ENCODE assay signal across 8 cellular contexts in genomic region chr19:39846176-39846677, GRCh38. TPM values are rescaled to one million over a fixed set of nuclear protein-coding genes. Genes with fewer than 3 reads are reported as not detected.
DNase-seq lines count a peak whose midpoint lies in the region; ATAC-seq and TF ChIP-seq lines count a peak whose summit lies in the region.

TSS of gene FBL (minus strand) at chr19:39846379. CDS start at chr19:39846300, 79 bp downstream.

- TF ChIP-seq CTCF in epithelial cell of proximal tubule (conservative IDR thresholded peaks at IDR 0.05; ENCODE audit: low read depth, low read length): no peak

- no peak for TF ChIP-seq EP300 in Ishikawa (IDR thresholded peaks at IDR 0.05; ENCODE audit: borderline replicate concordance)

- H3K9ac ChIP-seq in mucosa of stomach (ENCODE audit: low read length): peak within 1 kb of the TSS; percentile 81

- H3K4me1 ChIP-seq in mucosa of stomach (ENCODE audit: control insufficient read depth, insufficient read depth, low read length): peaks cover 38% of the 10 kb centered on the region

- peak; percentile 64 for ATAC-seq in GM21529 (IDR thresholded peaks at IDR 0.05; ENCODE audit: unreplicated experiment)

- H3K36me3 ChIP-seq in mucosa of stomach (ENCODE audit: control insufficient read depth, insufficient read depth, low read length): no peaks in the 10 kb centered on the region

- H3K4me3 ChIP-seq in epithelial cell of proximal tubule (ENCODE audit: low read depth, low read length) (peak within 1 kb of the TSS; percentile 81), mucosa of stomach (ENCODE audit: low read length) (peak within 1 kb of the TSS; percentile 54)

- no peak for TF ChIP-seq RAD21 in Ishikawa (IDR thresholded peaks at IDR 0.05; ENCODE audit: low read depth)

- peak; percentile 69 for DNase-seq in DMS 273 treated with DMSO at 0.1 percent for 48 hours (lab: John Stamatoyannopoulos, UW)
- peak; percentile 81 for DNase-seq in OCI-M2 (lab: John Stamatoyannopoulos, UW; ENCODE audit: unreplicated experiment)
- DNase-seq in activated T-cell treated with anti-CD3 and anti-CD28 coated beads, Interleukin-2, amount 50 U/mL, for 1 hour: peak; percentile 98
- no peak for DNase-seq in epithelial cell of proximal tubule (ENCODE audit: low read depth)
- peak; percentile 97 to 98 for DNase-seq in stimulated activated CD8-positive, alpha-beta memory T cell treated with anti-CD3 and anti-CD28 coated beads, Interleukin-7, amount 100 ng/mL, for 1 hour (ENCODE audit: low read depth in 2 of 2)

- H3K9me3 ChIP-seq in mucosa of stomach (ENCODE audit: control insufficient read depth, low read length): no peaks in the 10 kb centered on the region

- no peaks in the 10 kb centered on the region for H3K27me3 ChIP-seq in mucosa of stomach (ENCODE audit: control insufficient read depth, insufficient read depth, low read length)

TF ChIP-seq in Ishikawa, 13 proteins besides CTCF, POLR2A, EP300 and RAD21:
- TF ChIP-seq USF1 (IDR thresholded peaks at IDR 0.05): 0 out of 2 replicates have a peak, but pooled peaks have one; percentile 32
- peak; percentile 81; the same call in 1 of the 2 replicates for TF ChIP-seq TAF1 (IDR thresholded peaks at IDR 0.05; ENCODE audit: low read depth)
- no peak for TF ChIP-seq EGR1 (IDR thresholded peaks at IDR 0.05)
- 0 out of 2 replicates have a peak, but pooled peaks have one; percentile 27 for TF ChIP-seq YY1 (IDR thresholded peaks at IDR 0.05; ENCODE audit: low read depth)
- no peak for TF ChIP-seq FOXM1 (IDR thresholded peaks at IDR 0.05; ENCODE audit: borderline replicate concordance, low read depth)
- no peak for TF ChIP-seq ZBTB7A (IDR thresholded peaks at IDR 0.05; ENCODE audit: low read depth)
- peak; percentile 96 for TF ChIP-seq MAX (IDR thresholded peaks at IDR 0.05)
- TF ChIP-seq CREB1 (IDR thresholded peaks at IDR 0.05; ENCODE audit: low read depth): peak; percentile 54; the same call in 1 of the 2 replicates

RNA-seq across cellular contexts. Expression of gene FBL, which starts in this region (rescaled TPM):
- total RNA-seq in epithelial cell of proximal tubule: 187 and 237 TPM in 2 replicates
